In the genomic region with DNA sequence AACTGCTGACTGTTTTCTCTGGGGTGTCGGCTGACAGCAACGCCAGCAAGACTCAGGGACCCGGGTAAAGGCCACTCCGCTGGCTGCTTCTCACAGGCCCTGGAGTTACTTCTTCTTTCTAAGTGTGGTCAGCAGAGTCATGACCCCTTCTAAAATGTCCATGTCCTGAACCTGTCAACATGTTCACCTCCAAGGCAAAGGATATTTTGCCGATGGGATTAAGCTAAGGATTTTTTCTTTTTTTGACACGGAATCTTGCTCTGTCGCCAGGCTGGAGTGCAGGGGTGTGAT, we compare ENCODE assay signal across 21 cellular contexts. TPM values are rescaled to one million over a fixed set of nuclear protein-coding genes. Genes with fewer than 3 reads are reported as not detected.
A peak's percentile ranks its signal among the peaks of the same experiment; 100 is the strongest.
DNase-seq lines count a peak whose midpoint lies in the region; ATAC-seq lines count a peak whose summit lies in the region.
"Had no signal": no experiment of that assay in that cellular context is flagged by ENCODE, and none has a peak within 500 bp of the region (broad histone marks: within the 10 kb centered on the region; RNA-seq: fewer than 3 reads in every experiment).

No MANE protein-coding gene starts in this region.

- peak overlapping the region; percentile 9 for H3K27ac ChIP-seq in CD8-positive, alpha-beta memory T cell (ENCODE audit: low read depth, low read length)
- H3K27ac ChIP-seq in layer of hippocampus (ENCODE audit: low read depth, low read length) (peak overlapping the region; percentile 62), skeletal muscle tissue (ENCODE audit: low read depth, low read length) (peak overlapping the region; percentile 63)
- H3K27ac ChIP-seq: SJSA1, vagina had no signal

- H3K4me1 ChIP-seq in CD8-positive, alpha-beta memory T cell (ENCODE audit: insufficient read depth, low read length) = peaks cover 7% of the 10 kb centered on the region
- peaks cover 0 to 8% (median 6%) of the 10 kb centered on the region in 3 donors for H3K4me1 ChIP-seq in skeletal muscle tissue (ENCODE audit: control insufficient read depth in 3 of 3, insufficient read depth in 3 of 3, low read length in 3 of 3)
- H3K4me1 ChIP-seq: SJSA1 had no signal

- H3K9me3 Mint-ChIP-seq in CD8-positive, alpha-beta memory T cell = no peaks in the 10 kb centered on the region
- H3K9me3 Mint-ChIP-seq: activated naive CD8-positive, alpha-beta T cell treated with anti-CD3 and anti-CD28 coated beads, Interleukin-2, amount 50 U/mL, for 24 hours; activated T-helper 17 cell treated with anti-CD3 and anti-CD28 coated beads, Interleukin-2, amount 50 U/mL, for 72 hours; H9 had no signal

- H3K27ac Mint-ChIP-seq in CD8-positive, alpha-beta memory T cell = peak overlapping the region in 1 of 8 donors; percentile 73
- peak overlapping the region; percentile 45 for H3K27ac Mint-ChIP-seq in T-helper 17 cell
- H3K27ac Mint-ChIP-seq: activated naive CD8-positive, alpha-beta T cell treated with anti-CD3 and anti-CD28 coated beads, Interleukin-2, amount 50 U/mL, for 24 hours; activated T-helper 17 cell treated with anti-CD3 and anti-CD28 coated beads, Interleukin-2, amount 50 U/mL, for 72 hours had no signal

- H3K9me3 ChIP-seq in CD8-positive, alpha-beta memory T cell (ENCODE audit: low read length) = no peaks in the 10 kb centered on the region
- H3K9me3 ChIP-seq in T-helper 17 cell (ENCODE audit: control insufficient read depth, low read length, poor library complexity, severe bottlenecking) (no peaks in the 10 kb centered on the region), skeletal muscle tissue (ENCODE audit: control insufficient read depth in 3 of 3, low read length in 3 of 3) (no peaks in the 10 kb centered on the region)
- H3K9me3 ChIP-seq: SJSA1, vagina had no signal

- peaks cover 0 to 8% (median 5%) of the 10 kb centered on the region in 3 donors for H3K4me1 Mint-ChIP-seq in CD8-positive, alpha-beta memory T cell
- H3K4me1 Mint-ChIP-seq in T-helper 17 cell = peaks cover 6% of the 10 kb centered on the region

- peak overlapping the region in 1 of 7 donors; percentile 28 for H3K4me3 Mint-ChIP-seq in CD8-positive, alpha-beta memory T cell
- H3K4me3 Mint-ChIP-seq in T-helper 17 cell = no peak overlapping the region
- H3K4me3 Mint-ChIP-seq: activated naive CD8-positive, alpha-beta T cell treated with anti-CD3 and anti-CD28 coated beads, Interleukin-2, amount 50 U/mL, for 24 hours; activated T-helper 17 cell treated with anti-CD3 and anti-CD28 coated beads, Interleukin-2, amount 50 U/mL, for 72 hours had no signal

- H3K27me3 ChIP-seq in CD8-positive, alpha-beta memory T cell (ENCODE audit: insufficient read depth, low read length, poor library complexity, severe bottlenecking) = no peaks in the 10 kb centered on the region
- no peaks in the 10 kb centered on the region for H3K27me3 ChIP-seq in layer of hippocampus (ENCODE audit: control insufficient read depth, insufficient read depth, low read length)
- no peaks in the 10 kb centered on the region for H3K27me3 ChIP-seq in skeletal muscle tissue (ENCODE audit: control insufficient read depth in 3 of 3, insufficient read depth in 3 of 3, low read length in 3 of 3)
- H3K27me3 ChIP-seq: heart left ventricle, SJSA1, vagina had no signal

- H3K36me3 ChIP-seq in CD8-positive, alpha-beta memory T cell (ENCODE audit: insufficient read depth, low read length) = no peaks in the 10 kb centered on the region
- no peaks in the 10 kb centered on the region for H3K36me3 ChIP-seq in skeletal muscle tissue (ENCODE audit: control insufficient read depth in 3 of 3, insufficient read depth in 3 of 3, low read length in 3 of 3)
- H3K36me3 ChIP-seq: heart left ventricle, SJSA1, vagina had no signal

- POLR2A ChIA-PET in CD8-positive, alpha-beta memory T cell (lab: Charles Lee) = no interaction called here

- no peak overlapping the region for H3K9ac ChIP-seq in skeletal muscle tissue (ENCODE audit: low read depth in 1 of 3, low read length in 3 of 3)

- CTCF ChIA-PET in CD8-positive, alpha-beta memory T cell (lab: Charles Lee) = no interaction called here

- ATAC-seq in T-helper 17 cell (no peak), esophagus mucosa (no peak), HG03432 (IDR thresholded peaks at IDR 0.05; ENCODE audit: unreplicated experiment) (no peak)
- ATAC-seq: activated naive CD8-positive, alpha-beta T cell treated with anti-CD3 and anti-CD28 coated beads, Interleukin-2, amount 50 U/mL, for 24 hours; activated T-helper 17 cell treated with anti-CD3 and anti-CD28 coated beads, Interleukin-2, amount 50 U/mL, for 72 hours; stimulated activated naive CD8-positive, alpha-beta T cell treated with anti-CD3 and anti-CD28 coated beads, Interleukin-15, Interleukin-2, amounts not matched to agents 100 U/mL and 50 U/mL, for 24 hours had no signal

- no peak for DNase-seq in CD8-positive, alpha-beta memory T cell
- DNase-seq in T-helper 17 cell = no peak
- no peak for DNase-seq in HCEC 1CT
- DNase-seq in NOMO-1 treated with dmso at 0.1 percent for 144 hours (lab: John Stamatoyannopoulos, UW; ENCODE audit: unreplicated experiment) = no peak
- DNase-seq: activated CD4-positive, CD25-positive, alpha-beta regulatory T cell treated with anti-CD3 and anti-CD28 coated beads, Interleukin-2, amount 50 U/mL, for 72 hours; activated naive CD8-positive, alpha-beta T cell treated with anti-CD3 and anti-CD28 coated beads, Interleukin-2, amount 50 U/mL, for 24 hours; COR-L47; H9; KG1; NCI-H1048; NCI-H510A treated with DMSO at 0.1 percent for 48 hours; stimulated activated naive CD8-positive, alpha-beta T cell treated with anti-CD3 and anti-CD28 coated beads, Interleukin-15, Interleukin-2, amounts not matched to agents 100 U/mL and 50 U/mL, for 24 hours; T-helper 2 cell had no signal

- peaks cover 4 to 6% of the 10 kb centered on the region in 2 donors for H3K27me3 Mint-ChIP-seq in CD8-positive, alpha-beta memory T cell
- H3K27me3 Mint-ChIP-seq in T-helper 17 cell = no peaks in the 10 kb centered on the region
- H3K27me3 Mint-ChIP-seq: activated naive CD8-positive, alpha-beta T cell treated with anti-CD3 and anti-CD28 coated beads, Interleukin-2, amount 50 U/mL, for 24 hours; activated T-helper 17 cell treated with anti-CD3 and anti-CD28 coated beads, Interleukin-2, amount 50 U/mL, for 72 hours had no signal

- H3K36me3 Mint-ChIP-seq in CD8-positive, alpha-beta memory T cell = no peaks in the 10 kb centered on the region
- H3K36me3 Mint-ChIP-seq in T-helper 17 cell (ENCODE audit: low read depth) = no peaks in the 10 kb centered on the region

- H3K4me3 ChIP-seq in CD8-positive, alpha-beta memory T cell (ENCODE audit: low read length) = no peak overlapping the region
- no peak overlapping the region for H3K4me3 ChIP-seq in skeletal muscle tissue (ENCODE audit: low read length in 3 of 3)
- H3K4me3 ChIP-seq: heart left ventricle, SJSA1, vagina had no signal

RNA-seq across cellular contexts. Expression of a gene that starts 7.9 kb away (rescaled TPM):
- under 1 TPM; 0.94 to 0.95 TPM for total RNA-seq in CD8-positive, alpha-beta memory T cell
- 1.7 TPM for polyA plus RNA-seq in CD8-positive, alpha-beta memory T cell
- total RNA-seq in T-helper 17 cell = not detected
- 3.1 TPM for total RNA-seq in skeletal muscle tissue
- total RNA-seq in esophagus mucosa = 4.8 TPM

RNA-seq across cellular contexts. Expression of a gene that starts 35.0 kb away (rescaled TPM):
- total RNA-seq in CD8-positive, alpha-beta memory T cell = 1 to 10 TPM; 7.6 to 8.9 TPM
- 2.5 TPM for polyA plus RNA-seq in CD8-positive, alpha-beta memory T cell
- total RNA-seq in T-helper 17 cell (1 to 10 TPM; 4.1 to 5.1 TPM), skeletal muscle tissue (14.6 TPM), esophagus mucosa (11.2 TPM)

RNA-seq across cellular contexts. Expression of a gene that starts 41.5 kb away (rescaled TPM):
- total RNA-seq in CD8-positive, alpha-beta memory T cell = 10 to 100 TPM; 19.4 to 19.6 TPM
- 11.6 TPM for polyA plus RNA-seq in CD8-positive, alpha-beta memory T cell
- total RNA-seq in T-helper 17 cell = 10 to 100 TPM; 11.4 to 17.0 TPM
- total RNA-seq in skeletal muscle tissue = 5.2 TPM
- 9.2 TPM for total RNA-seq in esophagus mucosa

RNA-seq across cellular contexts. Expression of a gene that starts 54.6 kb away (rescaled TPM):
- 100 to 1,000 TPM; 112 to 117 TPM for total RNA-seq in CD8-positive, alpha-beta memory T cell
- 17.1 TPM for polyA plus RNA-seq in CD8-positive, alpha-beta memory T cell
- total RNA-seq in T-helper 17 cell (10 to 100 TPM; 95.1 to 97.2 TPM), skeletal muscle tissue (52.7 TPM), esophagus mucosa (48.1 TPM)

Comparison
In these comparisons a context has a peak if more than half of its experiments do, and no peak if none do; other contexts are left out.
1. H3K27ac ChIP-seq: peak in every context shown above with its lines; median percentile 63 in skeletal muscle tissue; 62 in layer of hippocampus; 9 in CD8-positive, alpha-beta memory T cell.